1 cellular context compared by ENCODE assay signal in the genomic region with DNA sequence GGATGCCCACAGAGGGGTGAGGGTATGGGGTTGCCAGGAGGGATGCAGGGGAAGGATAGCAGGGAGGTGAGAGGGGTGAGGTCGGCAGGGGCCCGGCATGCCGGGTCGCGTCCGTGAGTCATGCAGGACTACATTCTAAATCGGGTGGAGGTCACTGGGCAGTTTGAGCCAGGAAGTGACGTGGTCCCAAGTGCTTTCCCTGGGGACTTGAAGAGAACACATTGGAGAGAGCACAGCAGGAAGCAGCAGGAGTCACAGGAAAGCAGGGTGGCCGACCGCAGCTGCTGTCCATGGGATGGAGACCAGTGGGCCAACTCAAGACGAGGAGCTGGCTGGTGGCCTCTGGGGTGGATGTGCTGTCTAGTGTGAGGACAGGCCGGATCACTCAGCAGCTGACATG.
TF ChIP-seq lines count a peak whose summit lies in the region.

No MANE protein-coding gene starts in this region.

TF ChIP-seq in H1, 55 proteins besides CTCF, POLR2A, EP300 and RAD21 (continued from another document):
- TF ChIP-seq, protein P1, sequence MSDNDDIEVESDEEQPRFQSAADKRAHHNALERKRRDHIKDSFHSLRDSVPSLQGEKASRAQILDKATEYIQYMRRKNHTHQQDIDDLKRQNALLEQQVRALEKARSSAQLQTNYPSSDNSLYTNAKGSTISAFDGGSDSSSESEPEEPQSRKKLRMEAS (IDR thresholded peaks at IDR 0.05): no peak
- no peak for TF ChIP-seq KDM1A (IDR thresholded peaks at IDR 0.05; ENCODE audit: borderline replicate concordance, low read length)
- no peak for TF ChIP-seq EGR1 (IDR thresholded peaks at IDR 0.05; ENCODE audit: borderline replicate concordance, low read depth, low read length)
- TF ChIP-seq NANOG (IDR thresholded peaks at IDR 0.05; ENCODE audit: insufficient read depth, low read depth, low read length, poor library complexity, severe bottlenecking): no peak
